Comparison of ENCODE assay signal across 11 cellular contexts in the genomic region with DNA sequence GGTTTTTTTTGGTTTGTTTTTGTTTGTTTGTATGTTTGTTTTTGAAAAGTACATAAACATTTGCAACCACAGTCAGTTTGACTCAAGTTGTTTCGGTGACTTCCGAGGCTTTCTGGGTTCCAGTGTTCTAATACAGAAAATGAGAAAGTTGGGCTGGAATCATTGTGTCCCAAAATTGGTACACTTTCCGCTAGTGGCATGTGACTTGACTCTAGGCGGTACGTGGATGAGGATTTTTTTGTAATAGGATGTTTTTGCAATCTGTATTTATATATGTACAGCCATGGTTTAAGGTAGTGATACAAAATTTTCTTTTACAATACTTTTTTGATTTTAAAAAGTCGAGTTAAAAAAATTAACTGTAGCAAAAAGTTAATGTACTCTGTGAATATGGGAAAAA. TPM values are rescaled to one million over a fixed set of nuclear protein-coding genes. Genes with fewer than 3 reads are reported as not detected.
DNase-seq lines count a peak whose midpoint lies in the region; TF ChIP-seq lines count a peak whose summit lies in the region.
"Had no signal": no experiment of that assay in that cellular context is flagged by ENCODE, and none has a peak within 500 bp of the region (broad histone marks: within the 10 kb centered on the region; RNA-seq: fewer than 3 reads in every experiment).

No MANE protein-coding gene starts in this region.

- H3K9me3 ChIP-seq in MG63 (no peaks in the 10 kb centered on the region; the same call in 1 of the 2 replicates), neural cell (ENCODE audit: low read length) (no peaks in the 10 kb centered on the region)

- peaks cover 4% of the 10 kb centered on the region for H3F3A ChIP-seq in neural cell (ENCODE audit: insufficient read depth, low read length, poor library complexity, severe bottlenecking)

- H2AFZ ChIP-seq in neural cell (ENCODE audit: low read depth, low read length) = no peak overlapping the region

- in situ Hi-C loops in brain microvascular endothelial cell (cut with HindIII; ENCODE audit: low pct_ligation_motif_present, low sequenced_read_pairs) = no loop called here

- TF ChIP-seq EP300 in neural cell (conservative IDR thresholded peaks at IDR 0.05; ENCODE audit: poor library complexity, severe bottlenecking) = no peak

- peaks cover 7% of the 10 kb centered on the region for H3K36me3 Mint-ChIP-seq in chondrocyte (ENCODE audit: low read depth)

- H3K9ac ChIP-seq in neural cell (ENCODE audit: low read length) = no peak overlapping the region

- peaks cover 5% of the 10 kb centered on the region for H3K9me3 Mint-ChIP-seq in chondrocyte (ENCODE audit: low read depth)

- H3K27me3 ChIP-seq in GM06990 (replicated peaks; ENCODE audit: control insufficient read depth, insufficient read depth, low read length) (no peaks in the 10 kb centered on the region), MG63 (no peaks in the 10 kb centered on the region), neural cell (ENCODE audit: insufficient read depth, low read depth, low read length) (no peaks in the 10 kb centered on the region), brain microvascular endothelial cell (replicated peaks) (no peaks in the 10 kb centered on the region)

- H3K4me2 ChIP-seq in neural cell (ENCODE audit: low read length) = peak overlapping the region; percentile 74

- H3K27ac Mint-ChIP-seq in chondrocyte (ENCODE audit: unreplicated experiment) = no peak overlapping the region

- TF ChIP-seq CTCF in GM06990 (IDR thresholded peaks at IDR 0.05; ENCODE audit: insufficient read depth, low read length, poor library complexity, severe bottlenecking) (no peak), chondrocyte (IDR thresholded peaks at IDR 0.05) (no peak), neural cell (IDR thresholded peaks at IDR 0.05; ENCODE audit: poor library complexity, severe bottlenecking) (no peak), brain microvascular endothelial cell (IDR thresholded peaks at IDR 0.05; ENCODE audit: low read depth, low read length, missing control alignments) (no peak)

- H3K4me3 Mint-ChIP-seq in chondrocyte (ENCODE audit: unreplicated experiment) = peak overlapping the region; percentile 28

- no peak for DNase-seq in GM06990 (ENCODE audit: extremely low read depth, insufficient read length)
- no peak for DNase-seq in MG63
- DNase-seq in chondrocyte (ENCODE audit: low spot score) = no peak
- no peak for DNase-seq in activated gamma-delta T cell treated with Interleukin-2 at 50 U/mL for 16 hours
- DNase-seq in EL = no peak
- DNase-seq in brain microvascular endothelial cell = no peak
- DNase-seq: anterior cingulate cortex; stimulated activated naive CD8-positive, alpha-beta T cell treated with anti-CD3 and anti-CD28 coated beads, Interleukin-15, amount 100 ng/mL, for 72 hours had no signal

- peaks cover 50% of the 10 kb centered on the region for H3K79me2 ChIP-seq in neural cell (replicated peaks; ENCODE audit: insufficient read depth, low read length)

- TF ChIP-seq RAD21 in neural cell (conservative IDR thresholded peaks at IDR 0.05) = no peak

- H3K27ac ChIP-seq in neural cell (ENCODE audit: low read length) (no peak overlapping the region), brain microvascular endothelial cell (no peak overlapping the region)

- H4K20me1 ChIP-seq in neural cell (ENCODE audit: insufficient read depth) = no peaks in the 10 kb centered on the region

- H3K4me1 Mint-ChIP-seq in chondrocyte (ENCODE audit: low read depth) = peaks cover 35% of the 10 kb centered on the region

- H3K36me3 ChIP-seq in GM06990 (ENCODE audit: control insufficient read depth, insufficient read depth, low read length) = peaks cover 2% of the 10 kb centered on the region; the same call in 1 of the 2 replicates
- peaks cover 31% of the 10 kb centered on the region for H3K36me3 ChIP-seq in MG63
- no peaks in the 10 kb centered on the region for H3K36me3 ChIP-seq in neural cell (ENCODE audit: insufficient read depth, low read length)
- no peaks in the 10 kb centered on the region for H3K36me3 ChIP-seq in brain microvascular endothelial cell (replicated peaks)

- no peaks in the 10 kb centered on the region for H3K27me3 Mint-ChIP-seq in chondrocyte (ENCODE audit: low read depth)

- peak overlapping the region; percentile 90 for H3K4me3 ChIP-seq in GM06990 (replicated peaks; ENCODE audit: low read depth, low read length)
- peak overlapping the region; percentile 82 for H3K4me3 ChIP-seq in MG63
- peak overlapping the region; percentile 100 for H3K4me3 ChIP-seq in neural cell (ENCODE audit: low read length)
- H3K4me3 ChIP-seq in brain microvascular endothelial cell (ENCODE audit: low read depth, low read length) = no peak overlapping the region

- no peaks in the 10 kb centered on the region for H3K9me2 ChIP-seq in neural cell (ENCODE audit: insufficient read depth, low read length)

TF ChIP-seq in neural cell, 6 proteins besides CTCF, POLR2A, EP300 and RAD21:
- TF ChIP-seq, protein P1, sequence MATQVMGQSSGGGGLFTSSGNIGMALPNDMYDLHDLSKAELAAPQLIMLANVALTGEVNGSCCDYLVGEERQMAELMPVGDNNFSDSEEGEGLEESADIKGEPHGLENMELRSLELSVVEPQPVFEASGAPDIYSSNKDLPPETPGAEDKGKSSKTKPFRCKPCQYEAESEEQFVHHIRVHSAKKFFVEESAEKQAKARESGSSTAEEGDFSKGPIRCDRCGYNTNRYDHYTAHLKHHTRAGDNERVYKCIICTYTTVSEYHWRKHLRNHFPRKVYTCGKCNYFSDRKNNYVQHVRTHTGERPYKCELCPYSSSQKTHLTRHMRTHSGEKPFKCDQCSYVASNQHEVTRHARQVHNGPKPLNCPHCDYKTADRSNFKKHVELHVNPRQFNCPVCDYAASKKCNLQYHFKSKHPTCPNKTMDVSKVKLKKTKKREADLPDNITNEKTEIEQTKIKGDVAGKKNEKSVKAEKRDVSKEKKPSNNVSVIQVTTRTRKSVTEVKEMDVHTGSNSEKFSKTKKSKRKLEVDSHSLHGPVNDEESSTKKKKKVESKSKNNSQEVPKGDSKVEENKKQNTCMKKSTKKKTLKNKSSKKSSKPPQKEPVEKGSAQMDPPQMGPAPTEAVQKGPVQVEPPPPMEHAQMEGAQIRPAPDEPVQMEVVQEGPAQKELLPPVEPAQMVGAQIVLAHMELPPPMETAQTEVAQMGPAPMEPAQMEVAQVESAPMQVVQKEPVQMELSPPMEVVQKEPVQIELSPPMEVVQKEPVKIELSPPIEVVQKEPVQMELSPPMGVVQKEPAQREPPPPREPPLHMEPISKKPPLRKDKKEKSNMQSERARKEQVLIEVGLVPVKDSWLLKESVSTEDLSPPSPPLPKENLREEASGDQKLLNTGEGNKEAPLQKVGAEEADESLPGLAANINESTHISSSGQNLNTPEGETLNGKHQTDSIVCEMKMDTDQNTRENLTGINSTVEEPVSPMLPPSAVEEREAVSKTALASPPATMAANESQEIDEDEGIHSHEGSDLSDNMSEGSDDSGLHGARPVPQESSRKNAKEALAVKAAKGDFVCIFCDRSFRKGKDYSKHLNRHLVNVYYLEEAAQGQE (IDR thresholded peaks at IDR 0.05; ENCODE audit: borderline replicate concordance) = no peak
- TF ChIP-seq TAF1 (IDR thresholded peaks at IDR 0.05; ENCODE audit: low read depth) (no peak), EZH2 (IDR thresholded peaks at IDR 0.05; ENCODE audit: borderline replicate concordance, insufficient read depth, low read length, poor library complexity, severe bottlenecking) (no peak), MXI1 (conservative IDR thresholded peaks at IDR 0.05; ENCODE audit: poor library complexity, severe bottlenecking) (no peak), SMC3 (conservative IDR thresholded peaks at IDR 0.05; ENCODE audit: poor library complexity) (no peak), POLR2AphosphoS5 (IDR thresholded peaks at IDR 0.05) (no peak)

RNA-seq across cellular contexts. Expression of a gene that starts 1.7 kb away (rescaled TPM):
- 209 and 256 TPM in 2 replicates for total RNA-seq in MG63 (2014; rRNA removed; shearing (Covaris generic); ENCODE audit: low replicate concordance)
- 64.7 to 76.0 TPM (median 66.8 TPM) in 3 replicates for total RNA-seq in chondrocyte
- 175 and 192 TPM in 2 replicates for polyA plus RNA-seq in neural cell
- polyA minus RNA-seq in neural cell = 183 and 195 TPM in 2 replicates

RNA-seq across cellular contexts. Expression of a gene that starts 52.3 kb away (rescaled TPM):
- total RNA-seq in MG63 (2014; rRNA removed; shearing (Covaris generic); ENCODE audit: low replicate concordance) = not detected in 2 replicates
- total RNA-seq in chondrocyte = not detected in 3 replicates
- polyA plus RNA-seq in neural cell = not detected in 2 replicates
- not detected in 2 replicates for polyA minus RNA-seq in neural cell
- total RNA-seq: renal cortical epithelial cell; T-helper 1 cell treated with Interleukin-12 subunit alpha and Interleukin-12 subunit beta and Interleukin-4 antibody, amounts not matched to agents 30 ng/mL and 1 ng/mL, for 36 hours had no signal
